In the genomic region with DNA sequence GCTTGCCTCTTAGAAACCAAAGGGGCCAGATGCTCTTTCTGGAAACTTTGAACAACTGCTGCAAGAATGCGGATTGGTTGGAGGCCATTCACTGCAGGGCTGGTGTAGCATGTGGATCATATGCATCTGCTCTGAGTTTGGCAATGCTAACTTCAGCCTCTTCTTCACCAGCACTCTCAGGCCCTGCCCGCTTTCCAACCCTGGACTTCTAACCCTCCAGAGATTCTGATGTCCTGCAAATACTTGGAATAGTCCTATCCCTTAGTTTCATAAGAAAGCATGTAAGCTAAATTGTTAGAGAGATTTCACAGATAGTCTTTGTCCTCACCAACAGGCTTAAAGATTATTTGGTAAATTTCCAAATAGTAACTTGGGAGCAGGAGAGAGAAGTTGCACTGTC, we compare ENCODE assay signal across 27 cellular contexts.
DNase-seq lines count a peak whose midpoint lies in the region; ATAC-seq, FAIRE-seq and TF ChIP-seq lines count a peak whose summit lies in the region.
"Had no signal": no experiment of that assay in that cellular context is flagged by ENCODE, and none has a peak within 500 bp of the region (broad histone marks: within the 10 kb centered on the region; RNA-seq: fewer than 3 reads in every experiment).

No MANE protein-coding gene starts in this region.

- peaks cover 4% of the 10 kb centered on the region; the same call in 1 of the 3 replicates for H3K9me3 Mint-ChIP-seq in GM23338

- no peak overlapping the region for H3K27ac Mint-ChIP-seq in GM23338
- H3K27ac Mint-ChIP-seq: CD14-positive monocyte had no signal

- no peak overlapping the region for H3K4me2 ChIP-seq in GM23338
- H3K4me2 ChIP-seq: PC-9 had no signal

- H3K4me3 Mint-ChIP-seq in GM23338: no peak overlapping the region
- H3K4me3 Mint-ChIP-seq: CD14-positive monocyte; CD8-positive, alpha-beta memory T cell had no signal

- H3K79me2 ChIP-seq in GM23338 (replicated peaks; ENCODE audit: insufficient read depth): no peaks in the 10 kb centered on the region

- H3K4me1 Mint-ChIP-seq in GM23338: peaks cover 3% of the 10 kb centered on the region; the same call in 1 of the 3 replicates

- no peaks in the 10 kb centered on the region for H3F3A ChIP-seq in GM23338 (replicated peaks; ENCODE audit: low read depth)

- H3K4me1 ChIP-seq in GM23338 (ENCODE audit: insufficient read depth): no peaks in the 10 kb centered on the region
- H3K4me1 ChIP-seq: BE2C, SJCRH30 had no signal

- no peaks in the 10 kb centered on the region for H3K9me2 ChIP-seq in GM23338 (ENCODE audit: insufficient read depth)

- intact Hi-C loops in sciatic nerve (cut with DNase I): no loop called here

- H3K36me3 Mint-ChIP-seq in GM23338 (ENCODE audit: low read depth): no peaks in the 10 kb centered on the region

- no peaks in the 10 kb centered on the region for H3K36me3 ChIP-seq in GM23338 (ENCODE audit: insufficient read depth)
- H3K36me3 ChIP-seq: BE2C, SJCRH30 had no signal

- H3K27me3 ChIP-seq in GM23338 (ENCODE audit: insufficient read depth): no peaks in the 10 kb centered on the region
- H3K27me3 ChIP-seq: BE2C, SJCRH30 had no signal

- TF ChIP-seq CTCF in AG10803 (conservative IDR thresholded peaks at IDR 0.05; ENCODE audit: low read length): no peak
- TF ChIP-seq CTCF in GM23338 (conservative IDR thresholded peaks at IDR 0.05; ENCODE audit: low read depth in 2 of 2): no peak

- FAIRE-seq in HTR-8/SVneo (lab: Jason Lieb, UNC): no peak
- FAIRE-seq: GM12878, K562 had no signal

- DNase-seq in AG10803 (ENCODE audit: low read depth) (peak; percentile 48), GM23338 (ENCODE audit: low spot score) (no peak), mesenteric fat pad (ENCODE audit: low spot score) (peak; percentile 11), sciatic nerve (ENCODE audit: low spot score) (no peak), HTR-8/SVneo (ENCODE audit: insufficient read length, low spot score) (no peak), hippocampal formation (lab: John Stamatoyannopoulos, UW) (no peak), GM19240 (ENCODE audit: insufficient read length, low spot score) (no peak)
- DNase-seq: BE2C; CD8-positive, alpha-beta memory T cell; DMS79; EL; GDM1; H7; Kasumi-1; NCI-H1092 treated with DMSO at 0.1 percent for 48 hours; NCI-H1436; NCI-H187; NCI-H446; NCI-H524 treated with DMSO at 0.1 percent for 48 hours; NCI-H774; PC-9; SJCRH30; T-helper 1 cell had no signal

- H3K27me3 Mint-ChIP-seq in GM23338 (ENCODE audit: insufficient read depth, low read depth, poor library complexity): no peaks in the 10 kb centered on the region
- H3K27me3 Mint-ChIP-seq: CD8-positive, alpha-beta memory T cell had no signal

- no peak for ATAC-seq in GM23338
- ATAC-seq in sciatic nerve: peak; percentile 70
- ATAC-seq: GM12878, K562, Right ventricle myocardium inferior had no signal

- H4K20me1 ChIP-seq in GM23338 (replicated peaks; ENCODE audit: insufficient read depth): no peaks in the 10 kb centered on the region

- H3K4me3 ChIP-seq in AG10803 (ENCODE audit: low read length): no peak overlapping the region
- H3K4me3 ChIP-seq in GM23338: no peak overlapping the region
- H3K4me3 ChIP-seq: GM12878, K562, PC-9, SJCRH30 had no signal

- H2AFZ ChIP-seq in GM23338: peak overlapping the region; percentile 79
- H2AFZ ChIP-seq: PC-9 had no signal

- H3K27ac ChIP-seq in GM23338 (ENCODE audit: low read depth): no peak overlapping the region
- H3K27ac ChIP-seq: PC-9, SJCRH30 had no signal

TF ChIP-seq in GM23338, 12 proteins besides CTCF, POLR2A, EP300 and RAD21 (continues in another document):
- TF ChIP-seq ZNF331 (CRISPR knock-in tag; IDR thresholded peaks at IDR 0.05; ENCODE audit: low read depth): no peak
- TF ChIP-seq EZH2 (IDR thresholded peaks at IDR 0.05; ENCODE audit: low read depth, unreplicated experiment): no peak
- TF ChIP-seq EZH2phosphoT487 (IDR thresholded peaks at IDR 0.05; ENCODE audit: unreplicated experiment): no peak
- TF ChIP-seq CREB1 (CRISPR knock-in tag; IDR thresholded peaks at IDR 0.05; ENCODE audit: low read depth): no peak
- no peak for TF ChIP-seq JUNB (IDR thresholded peaks at IDR 0.05; ENCODE audit: unreplicated experiment)
- TF ChIP-seq POLR2AphosphoS5 (IDR thresholded peaks at IDR 0.05; ENCODE audit: low read depth): no peak
- no peak for TF ChIP-seq REST (IDR thresholded peaks at IDR 0.05; ENCODE audit: unreplicated experiment)
- no peak for TF ChIP-seq ZNF462 (CRISPR knock-in tag; IDR thresholded peaks at IDR 0.05)
- TF ChIP-seq NANOG (IDR thresholded peaks at IDR 0.05; ENCODE audit: borderline replicate concordance): no peak

Comparison
In these comparisons a context has a peak if more than half of its experiments do, and no peak if none do; other contexts are left out.
1. DNase-seq: peak in AG10803 (single experiment) and mesenteric fat pad (single experiment); none in GM23338 (single experiment), sciatic nerve (single experiment), HTR-8/SVneo (single experiment), hippocampal formation (0 of 2) and GM19240 (single experiment).